In the genomic region with DNA sequence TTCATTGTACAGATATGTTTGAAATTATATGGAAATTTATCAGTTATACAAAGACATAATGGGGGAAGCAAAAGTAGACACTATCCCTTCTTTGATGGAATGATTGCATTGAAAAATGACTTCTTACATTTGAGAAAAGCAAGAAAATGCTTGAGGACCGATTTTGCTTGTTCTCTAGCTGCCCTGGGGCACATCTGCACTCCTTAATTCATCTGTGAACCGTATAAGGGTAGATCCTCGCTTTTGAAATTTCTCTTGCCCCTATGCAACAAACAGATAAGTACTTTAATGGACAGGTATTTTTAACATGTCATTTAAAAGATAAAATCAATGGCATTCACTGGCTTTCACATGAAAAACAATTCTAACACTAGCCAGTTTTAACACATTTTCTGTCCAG, we compare ENCODE assay signal across 27 cellular contexts. TPM values are rescaled to one million over a fixed set of nuclear protein-coding genes. Genes with fewer than 3 reads are reported as not detected.
"Had no signal": no experiment of that assay in that cellular context is flagged by ENCODE, and none has a peak within 500 bp of the region (broad histone marks: within the 10 kb centered on the region; RNA-seq: fewer than 3 reads in every experiment).

No MANE protein-coding gene starts in this region.

- DNase-seq: stimulated activated CD4-positive, alpha-beta T cell treated with anti-CD3 and anti-CD28 coated beads, Interleukin-2, amount 100 ng/mL, for 48 hours; stimulated activated CD4-positive, alpha-beta T cell treated with anti-CD3 and anti-CD28 coated beads, Interleukin-4, amount 100 ng/mL, for 1 hour; stimulated activated CD4-positive, alpha-beta T cell treated with anti-CD3 and anti-CD28 coated beads, Interleukin-4, amount 100 ng/mL, for 24 hours; stimulated activated CD4-positive, alpha-beta T cell treated with anti-CD3 and anti-CD28 coated beads, Interleukin-4, amount 100 ng/mL, for 4 hours; stimulated activated CD8-positive, alpha-beta memory T cell treated with anti-CD3 and anti-CD28 coated beads, Interleukin-4, amount 100 ng/mL, for 48 hours; stimulated activated naive B cell treated with anti-CD40 and anti-IgM and Interleukin-4, amounts not matched to agents 10 μg/mL and 1 μg/mL and 100 μg/mL, for 72 hours; stimulated activated naive CD4-positive, alpha-beta T cell; stimulated activated naive CD4-positive, alpha-beta T cell treated with Interleukin-2 at 50 U/mL for 16 hours; stimulated activated naive CD8-positive, alpha-beta T cell treated with anti-CD3 and anti-CD28 coated beads, Interleukin-15, amount 100 ng/mL, for 72 hours; stimulated activated naive CD8-positive, alpha-beta T cell treated with anti-CD3 and anti-CD28 coated beads, Interleukin-15, Interleukin-2, amounts not matched to agents 100 U/mL and 50 U/mL, for 24 hours; stomach; substantia nigra; testis; thyroid gland; tibial artery; transverse colon; upper lobe of left lung; upper lobe of right lung; uterus had no signal

- H3K27ac ChIP-seq: stomach, suprapubic skin, testis, thoracic aorta, thyroid gland, tibial artery, tibial nerve, transverse colon, upper lobe of left lung, upper lobe of right lung, uterus, vagina had no signal

- H3K27me3 ChIP-seq: stomach, suprapubic skin, testis, thyroid gland, tibial artery, tibial nerve, transverse colon, upper lobe of left lung, upper lobe of right lung, uterus, vagina had no signal

- H3K9me3 ChIP-seq: stomach, suprapubic skin, testis, thoracic aorta, thyroid gland, tibial artery, tibial nerve, transverse colon, upper lobe of left lung, upper lobe of right lung, uterus, vagina had no signal

- H3K4me1 ChIP-seq: stomach, suprapubic skin, testis, thyroid gland, tibial artery, tibial nerve, transverse colon, upper lobe of left lung, upper lobe of right lung, uterus, vagina had no signal

- H3K4me3 ChIP-seq: stomach, suprapubic skin, testis, thoracic aorta, thyroid gland, tibial artery, tibial nerve, transverse colon, upper lobe of left lung, upper lobe of right lung, uterus, vagina had no signal

- ATAC-seq: stimulated activated effector memory CD8-positive, alpha-beta T cell treated with anti-CD3 and anti-CD28 coated beads, Interleukin-12 subunit alpha, Interleukin-12 subunit beta, amount 100 ng/mL, for 72 hours; stimulated activated memory B cell treated with anti-CD40 and anti-IgM and Interleukin-4, amounts not matched to agents 10 μg/mL and 1 μg/mL and 100 μg/mL, for 72 hours; stimulated activated naive B cell treated with anti-CD40 and anti-IgM and Interleukin-4, amounts not matched to agents 10 μg/mL and 1 μg/mL and 100 μg/mL, for 72 hours; stimulated activated naive CD8-positive, alpha-beta T cell treated with anti-CD3 and anti-CD28 coated beads, Interleukin-15, amount 100 ng/mL, for 72 hours; stimulated activated naive CD8-positive, alpha-beta T cell treated with anti-CD3 and anti-CD28 coated beads, Interleukin-15, Interleukin-2, amounts not matched to agents 100 U/mL and 50 U/mL, for 24 hours; upper lobe of right lung had no signal

- H3K36me3 ChIP-seq: uterus had no signal

RNA-seq across cellular contexts. Expression of gene MLNR, which starts 13.5 kb away (rescaled TPM):
- polyA plus RNA-seq: thymus, urinary bladder had no signal
